In the genomic region with DNA sequence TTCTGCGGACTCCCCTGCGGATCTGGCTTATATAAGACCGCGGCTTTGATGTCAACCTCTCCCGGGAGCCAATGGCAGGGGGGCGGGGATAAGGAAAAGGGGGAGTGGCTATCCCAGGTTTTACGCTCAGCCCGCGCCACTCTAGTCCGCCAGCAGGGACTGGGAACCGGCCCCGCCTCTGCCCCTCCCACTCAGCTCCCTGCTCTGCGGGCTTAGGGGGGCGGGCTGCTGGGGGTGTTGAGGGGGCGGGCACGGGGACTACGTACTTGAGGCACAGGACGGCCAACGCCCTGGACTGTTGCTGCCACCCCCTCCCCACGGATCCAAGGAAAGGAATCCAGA, we compare ENCODE assay signal across 9 cellular contexts. TPM values are rescaled to one million over a fixed set of nuclear protein-coding genes. Genes with fewer than 3 reads are reported as not detected.
DNase-seq lines count a peak whose midpoint lies in the region; FAIRE-seq and TF ChIP-seq lines count a peak whose summit lies in the region.
"Had no signal": no experiment of that assay in that cellular context is flagged by ENCODE, and none has a peak within 500 bp of the region (broad histone marks: within the 10 kb centered on the region; RNA-seq: fewer than 3 reads in every experiment).

A gene (minus strand): TSS at position 4 of the 342 bp plus-strand sequence. CDS start 219 bp downstream, outside the sequence.

- TF ChIP-seq CTCF in bronchial epithelial cell (IDR thresholded peaks at IDR 0.05; ENCODE audit: insufficient read depth, low read length, severe bottlenecking) = no peak

- H3K4me3 ChIP-seq in bronchial epithelial cell (ENCODE audit: low read depth, low read length) = peak within 1 kb of the TSS; percentile 8

- peak; percentile 35 for DNase-seq in COLO829 (ENCODE audit: low spot score)
- peak; percentile 15 for DNase-seq in NCI-H146 treated with DMSO at 0.1 percent for 48 hours (lab: John Stamatoyannopoulos, UW; ENCODE audit: unreplicated experiment)
- peak; percentile 35 for DNase-seq in bronchial epithelial cell (ENCODE audit: low read depth)
- peak; percentile 32 to 61 for DNase-seq in lung microvascular endothelial cell (ENCODE audit: low read depth in 2 of 2)
- no peak for DNase-seq in anterior cingulate cortex (lab: John Stamatoyannopoulos, UW)
- DNase-seq in foreskin melanocyte = no peak
- DNase-seq in activated T-cell treated with anti-CD3 and anti-CD28 coated beads for 4 hours = no peak
- no peak for DNase-seq in HUDEP-2 (lab: John Stamatoyannopoulos, UW; ENCODE audit: unreplicated experiment in 76 of 76)

- H3K27me3 ChIP-seq in bronchial epithelial cell (ENCODE audit: control insufficient read depth, insufficient read depth, low read length) = peaks cover 93% of the 10 kb centered on the region

- no peaks in the 10 kb centered on the region for H3K36me3 ChIP-seq in bronchial epithelial cell (ENCODE audit: control insufficient read depth, insufficient read depth, low read length)

- no peak for FAIRE-seq in bronchial epithelial cell (lab: Jason Lieb, UNC)

RNA-seq across cellular contexts. Expression of the gene that starts here (rescaled TPM):
- total RNA-seq in bronchial epithelial cell (not detected in 2 replicates), lung microvascular endothelial cell (not detected in 2 replicates)
- total RNA-seq: subcutaneous adipose tissue had no signal

Comparison
In these comparisons a context has a peak if more than half of its experiments do, and no peak if none do; other contexts are left out.
1. Peak in DNase-seq and H3K4me3 ChIP-seq in bronchial epithelial cell; RNA of the gene not detected or under 1 TPM.
2. Peak in DNase-seq in lung microvascular endothelial cell; RNA of the gene not detected or under 1 TPM.
3. DNase-seq: peak in COLO829 (single experiment) and NCI-H146 treated with DMSO at 0.1 percent for 48 hours (single experiment); none in anterior cingulate cortex (0 of 58), foreskin melanocyte (single experiment), activated T-cell treated with anti-CD3 and anti-CD28 coated beads for 4 hours (single experiment) and HUDEP-2 (0 of 76).